ENCODE assay signal across 8 cellular contexts in genomic region chr2:73282924-73283544, GRCh38. TPM values are rescaled to one million over a fixed set of nuclear protein-coding genes. Genes with fewer than 3 reads are reported as not detected.
DNase-seq lines count a peak whose midpoint lies in the region; ATAC-seq, FAIRE-seq and TF ChIP-seq lines count a peak whose summit lies in the region.

No MANE protein-coding gene starts in this region.

- peak overlapping the region; percentile 97 for H3K27ac ChIP-seq in BLaER1

- H3K27ac Mint-ChIP-seq in activated naive CD4-positive, alpha-beta T cell treated with anti-CD3 and anti-CD28 coated beads, Interleukin-2, amount 50 U/mL, for 72 hours = peak overlapping the region; percentile 43 to 65
- H3K27ac Mint-ChIP-seq in memory B cell = peak overlapping the region; percentile 35

- FAIRE-seq in GM12892 (lab: Jason Lieb, UNC) = no peak

- no peak for TF ChIP-seq POLR2A in GM12892 (IDR thresholded peaks at IDR 0.05; ENCODE audit: low read depth, low read length)

- H4K20me1 ChIP-seq in BLaER1 = peaks cover 56% of the 10 kb centered on the region

- H3K4me1 ChIP-seq in BLaER1 = peaks cover 33% of the 10 kb centered on the region

- DNase-seq in HFF-Myc (ENCODE audit: extremely low read depth, low read depth) (no peak), memory B cell (ENCODE audit: low spot score in 2 of 2) (no peak), GM12892 (ENCODE audit: insufficient read length) (no peak), mucosa of gallbladder (ENCODE audit: low spot score) (no peak)
- DNase-seq in activated naive CD4-positive, alpha-beta T cell treated with anti-CD3 and anti-CD28 coated beads, Interleukin-2, amount 50 U/mL, for 72 hours (ENCODE audit: low spot score in 2 of 2) = no peak
- DNase-seq in activated CD4-positive, CD25-positive, alpha-beta regulatory T cell treated with anti-CD3 and anti-CD28 coated beads, Interleukin-2, amount 50 U/mL, for 72 hours = no peak
- DNase-seq in stimulated activated CD4-positive, alpha-beta T cell treated with anti-CD3 and anti-CD28 coated beads, Interleukin-4, amount 100 ng/mL, for 24 hours = no peak

- no peak for ATAC-seq in activated naive CD4-positive, alpha-beta T cell treated with anti-CD3 and anti-CD28 coated beads, Interleukin-2, amount 50 U/mL, for 72 hours
- ATAC-seq in memory B cell (ENCODE audit: low read depth) = no peak

- H3K4me3 Mint-ChIP-seq in memory B cell = peak overlapping the region; percentile 79

- no peaks in the 10 kb centered on the region for H3K9me3 ChIP-seq in BLaER1

- no peak for TF ChIP-seq CTCF in HFF-Myc (IDR thresholded peaks at IDR 0.05; ENCODE audit: low read depth, low read length, missing control alignments)

- no peaks in the 10 kb centered on the region for H3K9me3 Mint-ChIP-seq in activated naive CD4-positive, alpha-beta T cell treated with anti-CD3 and anti-CD28 coated beads, Interleukin-2, amount 50 U/mL, for 72 hours
- no peaks in the 10 kb centered on the region for H3K9me3 Mint-ChIP-seq in memory B cell

- peak overlapping the region; percentile 85 for H3K4me2 ChIP-seq in BLaER1

- H3K36me3 ChIP-seq in BLaER1 = peaks cover 33% of the 10 kb centered on the region

- no peaks in the 10 kb centered on the region for H3K27me3 Mint-ChIP-seq in memory B cell

- H3K9ac ChIP-seq in BLaER1 = peak overlapping the region; percentile 95

- H3K4me3 ChIP-seq in BLaER1 = peak overlapping the region; percentile 90
- peak overlapping the region; percentile 62 for H3K4me3 ChIP-seq in HFF-Myc (replicated peaks; ENCODE audit: low read depth, low read length)

- H3K36me3 Mint-ChIP-seq in activated naive CD4-positive, alpha-beta T cell treated with anti-CD3 and anti-CD28 coated beads, Interleukin-2, amount 50 U/mL, for 72 hours = peaks cover 0 to 22% of the 10 kb centered on the region in 2 donors
- peaks cover 9% of the 10 kb centered on the region for H3K36me3 Mint-ChIP-seq in memory B cell

- no peaks in the 10 kb centered on the region for H3K27me3 ChIP-seq in BLaER1

- H3K4me1 Mint-ChIP-seq in memory B cell = peaks cover 35% of the 10 kb centered on the region

RNA-seq across cellular contexts. Expression of gene FBXO41, which starts 1.2 kb away (rescaled TPM):
- 10 to 100 TPM; 16.0 to 41.5 TPM for total RNA-seq in activated naive CD4-positive, alpha-beta T cell treated with anti-CD3 and anti-CD28 coated beads, Interleukin-2, amount 50 U/mL, for 72 hours
- 17.7 TPM for polyA plus RNA-seq in GM12892 (2012; ENCODE audit: missing spikeins)
- 8.5 TPM for total RNA-seq in mucosa of gallbladder

RNA-seq across cellular contexts. Expression of gene EGR4, which starts 10.3 kb away (rescaled TPM):
- total RNA-seq in activated naive CD4-positive, alpha-beta T cell treated with anti-CD3 and anti-CD28 coated beads, Interleukin-2, amount 50 U/mL, for 72 hours = under 1 TPM in 1 of 2 donors, not detected in 1; 0.33 TPM
- not detected for polyA plus RNA-seq in GM12892 (2012; ENCODE audit: missing spikeins)
- not detected for total RNA-seq in mucosa of gallbladder

RNA-seq across cellular contexts. Expression of gene CCT7, which starts 48.9 kb away (rescaled TPM):
- total RNA-seq in activated naive CD4-positive, alpha-beta T cell treated with anti-CD3 and anti-CD28 coated beads, Interleukin-2, amount 50 U/mL, for 72 hours = 100 to 1,000 TPM; 417 to 503 TPM
- polyA plus RNA-seq in GM12892 (2012; ENCODE audit: missing spikeins) = 400 TPM
- 205 TPM for total RNA-seq in mucosa of gallbladder

RNA-seq across cellular contexts. Expression of gene PRADC1, which starts 50.0 kb away (rescaled TPM):
- total RNA-seq in activated naive CD4-positive, alpha-beta T cell treated with anti-CD3 and anti-CD28 coated beads, Interleukin-2, amount 50 U/mL, for 72 hours = 10 to 100 TPM; 11.5 to 24.7 TPM
- polyA plus RNA-seq in GM12892 (2012; ENCODE audit: missing spikeins) = 9.5 TPM
- total RNA-seq in mucosa of gallbladder = 20.8 TPM
